In the genomic region with DNA sequence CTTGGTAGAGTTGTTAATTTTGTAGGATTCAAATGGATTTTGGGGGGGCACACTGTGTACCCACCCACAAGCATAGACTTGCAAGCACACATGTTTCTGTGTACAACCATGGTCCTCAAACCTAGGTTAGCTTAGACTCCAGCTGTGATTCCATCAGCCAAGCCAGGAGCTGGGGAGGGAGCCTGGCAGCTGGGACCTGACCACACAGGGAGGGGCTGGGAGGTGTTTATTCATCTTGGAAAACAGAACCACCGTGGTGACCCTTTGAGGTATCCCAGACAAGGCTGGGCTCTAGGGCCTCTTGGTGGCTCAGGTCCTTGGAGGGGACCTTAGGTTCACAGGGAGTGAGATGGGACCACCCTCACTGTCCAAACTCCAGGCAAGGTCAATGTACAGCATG, we compare ENCODE assay signal across 5 cellular contexts.
"Had no signal": no experiment of that assay in that cellular context is flagged by ENCODE, and none has a peak within 500 bp of the region (broad histone marks: within the 10 kb centered on the region; RNA-seq: fewer than 3 reads in every experiment).

No MANE protein-coding gene starts in this region.

- H2AFZ ChIP-seq: GM23338 had no signal

- H3K4me3 ChIP-seq: GM23338, K562 had no signal

- H3K4me2 ChIP-seq: GM23338 had no signal

- DNase-seq: H9, HCEC 1CT, IMR-90 had no signal

- ATAC-seq: GM23338, K562 had no signal
